13 cellular contexts compared by ENCODE assay signal in the genomic region with DNA sequence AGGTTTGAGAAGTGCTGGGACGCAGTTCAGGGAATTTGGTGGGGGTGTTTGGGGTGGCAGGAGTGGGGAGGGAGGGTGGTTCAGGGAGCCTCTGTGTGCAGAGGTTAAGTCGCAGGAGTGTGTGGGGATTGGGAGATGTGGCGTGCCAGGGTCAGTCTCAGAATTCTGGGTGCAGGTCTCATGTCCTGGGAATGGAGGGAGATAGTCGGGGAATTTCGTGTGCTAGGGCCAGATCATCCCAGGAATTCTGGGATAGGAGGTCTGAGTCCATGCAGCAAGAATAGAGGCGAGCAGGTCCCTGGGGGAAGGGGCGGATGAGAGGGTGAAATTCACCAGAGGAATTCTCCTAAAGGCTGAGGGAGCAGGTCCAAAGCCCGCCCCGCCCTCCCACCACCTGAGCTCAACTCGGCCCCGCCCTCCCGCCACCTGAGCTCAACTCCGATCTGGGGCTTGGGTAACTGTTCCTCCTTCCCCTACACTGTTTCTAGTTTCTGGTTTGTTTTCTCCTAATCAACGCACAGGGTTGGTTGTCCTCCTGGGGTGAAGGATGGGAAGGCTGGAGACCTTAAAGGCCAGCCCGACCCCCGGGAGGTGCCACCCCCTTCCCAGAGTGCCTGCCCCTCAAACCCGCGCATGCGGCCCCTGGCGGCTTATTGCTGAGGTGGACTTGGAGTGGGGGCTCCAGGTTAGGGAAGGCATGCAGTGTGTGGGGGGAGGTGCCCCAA. TPM values are rescaled to one million over a fixed set of nuclear protein-coding genes. Genes with fewer than 3 reads are reported as not detected.
DNase-seq lines count a peak whose midpoint lies in the region; ATAC-seq lines count a peak whose summit lies in the region.
"Had no signal": no experiment of that assay in that cellular context is flagged by ENCODE, and none has a peak within 500 bp of the region (broad histone marks: within the 10 kb centered on the region; RNA-seq: fewer than 3 reads in every experiment).

No MANE protein-coding gene starts in this region.

- peak overlapping the region; percentile 73; the same call in 1 of the 2 replicates for H3K4me3 ChIP-seq in iPS-20b (ENCODE audit: low read length)
- H3K4me3 ChIP-seq: tibial nerve had no signal

- H3K4me1 Mint-ChIP-seq in stimulated activated naive B cell treated with anti-CD40 and anti-IgM and Interleukin-4, amounts not matched to agents 10 μg/mL and 1 μg/mL and 100 μg/mL, for 72 hours: peaks cover 26 to 32% of the 10 kb centered on the region in 2 donors

- intact Hi-C loops in Right ventricle myocardium inferior (cut with DNase I): no loop called here

- H3K9me3 ChIP-seq in iPS-20b (ENCODE audit: insufficient read depth, low read depth, low read length): peaks cover 31% of the 10 kb centered on the region

- DNase-seq in NCI-H345 (lab: John Stamatoyannopoulos, UW) (peak; percentile 41), NCI-H345 treated with DMSO at 0.1 percent for 48 hours (lab: John Stamatoyannopoulos, UW; ENCODE audit: unreplicated experiment) (no peak), NCI-H748 (lab: John Stamatoyannopoulos, UW; ENCODE audit: unreplicated experiment) (peak; percentile 67), Right ventricle myocardium inferior (ENCODE audit: missing footprints) (no peak)
- DNase-seq in stimulated activated naive B cell treated with anti-CD40 and anti-IgM and Interleukin-4, amounts not matched to agents 10 μg/mL and 1 μg/mL and 100 μg/mL, for 72 hours: no peak
- DNase-seq: EL, IMR-90, NCI-H226 had no signal

- peaks cover 30% of the 10 kb centered on the region; the same call in 1 of the 2 replicates for H3K27me3 ChIP-seq in iPS-20b (ENCODE audit: insufficient read depth, low read length)

- peaks cover 0 to 2% of the 10 kb centered on the region in 2 donors for H3K9me3 Mint-ChIP-seq in stimulated activated naive B cell treated with anti-CD40 and anti-IgM and Interleukin-4, amounts not matched to agents 10 μg/mL and 1 μg/mL and 100 μg/mL, for 72 hours

- peaks cover 58 to 62% of the 10 kb centered on the region in 2 donors for H3K27me3 Mint-ChIP-seq in stimulated activated naive B cell treated with anti-CD40 and anti-IgM and Interleukin-4, amounts not matched to agents 10 μg/mL and 1 μg/mL and 100 μg/mL, for 72 hours

- no peaks in the 10 kb centered on the region for H3K36me3 ChIP-seq in iPS-20b (ENCODE audit: insufficient read depth, low read depth, low read length)

- peak overlapping the region; percentile 23 to 42 for H3K4me3 Mint-ChIP-seq in stimulated activated naive B cell treated with anti-CD40 and anti-IgM and Interleukin-4, amounts not matched to agents 10 μg/mL and 1 μg/mL and 100 μg/mL, for 72 hours
- H3K4me3 Mint-ChIP-seq: activated CD4-positive, alpha-beta T cell treated with anti-CD3 and anti-CD28 coated beads for 36 hours had no signal

- peaks cover 8 to 26% of the 10 kb centered on the region in 2 donors for H3K36me3 Mint-ChIP-seq in stimulated activated naive B cell treated with anti-CD40 and anti-IgM and Interleukin-4, amounts not matched to agents 10 μg/mL and 1 μg/mL and 100 μg/mL, for 72 hours

- no peaks in the 10 kb centered on the region for H3K4me1 ChIP-seq in iPS-20b (ENCODE audit: insufficient read depth, low read length)

- no peak overlapping the region for H3K27ac ChIP-seq in iPS-20b (ENCODE audit: low read length)
- H3K27ac ChIP-seq: tibial nerve had no signal

- peak overlapping the region; percentile 72; the same call in 1 of the 2 replicates for H3K9ac ChIP-seq in iPS-20b (ENCODE audit: low read depth, low read length)

- H3K27ac Mint-ChIP-seq in stimulated activated naive B cell treated with anti-CD40 and anti-IgM and Interleukin-4, amounts not matched to agents 10 μg/mL and 1 μg/mL and 100 μg/mL, for 72 hours: peak overlapping the region; percentile 66
- H3K27ac Mint-ChIP-seq: activated CD4-positive, alpha-beta T cell treated with anti-CD3 and anti-CD28 coated beads for 36 hours had no signal

- ATAC-seq in stimulated activated naive B cell treated with anti-CD40 and anti-IgM and Interleukin-4, amounts not matched to agents 10 μg/mL and 1 μg/mL and 100 μg/mL, for 72 hours (replicated peaks): peak in 1 of 2 donors; percentile 17
- ATAC-seq in GM18873 (IDR thresholded peaks at IDR 0.05; ENCODE audit: low FRiP score, unreplicated experiment) (no peak), Right ventricle myocardium inferior (no peak), HG03159 (IDR thresholded peaks at IDR 0.05; ENCODE audit: unreplicated experiment) (no peak)
- ATAC-seq: activated CD4-positive, alpha-beta T cell treated with anti-CD3 and anti-CD28 coated beads for 36 hours had no signal

RNA-seq across cellular contexts. Expression of a gene that starts 15.2 kb away (rescaled TPM):
- 1.7 TPM for total RNA-seq in Right ventricle myocardium inferior
- total RNA-seq: IMR-90 had no signal

RNA-seq across cellular contexts. Expression of a gene that starts 51.5 kb away (rescaled TPM):
- total RNA-seq in Right ventricle myocardium inferior: 0.27 TPM
- total RNA-seq: IMR-90 had no signal

Comparison
In these comparisons a context has a peak if more than half of its experiments do, and no peak if none do; other contexts are left out.
1. DNase-seq: peak in NCI-H345 (single experiment) and NCI-H748 (single experiment); none in NCI-H345 treated with DMSO at 0.1 percent for 48 hours (single experiment), stimulated activated naive B cell treated with anti-CD40 and anti-IgM and Interleukin-4, amounts not matched to agents 10 μg/mL and 1 μg/mL and 100 μg/mL, for 72 hours (single experiment) and Right ventricle myocardium inferior (single experiment).